In the genomic region with DNA sequence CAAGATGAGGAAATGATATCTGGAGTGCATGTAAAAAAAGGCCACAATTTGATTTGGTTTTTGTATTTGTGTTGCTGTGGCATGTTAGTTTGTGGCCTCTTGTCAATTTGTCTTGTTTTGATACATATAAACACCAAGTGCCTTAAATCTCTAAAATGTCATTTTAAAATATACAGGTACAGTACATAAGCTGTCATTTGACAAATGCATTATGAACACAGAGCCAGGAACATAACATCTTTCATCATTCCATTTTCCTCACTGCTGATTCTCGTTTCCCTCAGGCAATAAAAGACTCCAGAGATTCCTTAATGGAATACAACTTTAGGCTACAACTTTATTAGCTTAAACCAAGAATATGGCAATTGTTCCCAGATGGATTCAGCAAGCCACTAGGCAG, we compare ENCODE assay signal across 39 cellular contexts.
"Had no signal": no experiment of that assay in that cellular context is flagged by ENCODE, and none has a peak within 500 bp of the region (broad histone marks: within the 10 kb centered on the region; RNA-seq: fewer than 3 reads in every experiment).

No MANE protein-coding gene starts in this region.

- H3K36me3 ChIP-seq: adrenal gland, ascending aorta, brain microvascular endothelial cell, cardiac muscle cell had no signal

- H3K36me3 Mint-ChIP-seq: activated naive CD4-positive, alpha-beta T cell treated with anti-CD3 and anti-CD28 coated beads, Interleukin-2, amount 10 ng/mL, durations not matched to agents 7 days and 5 days; activated naive CD4-positive, alpha-beta T cell treated with anti-CD3 and anti-CD28 coated beads, Interleukin-2, amount 50 U/mL, for 24 hours; activated naive CD8-positive, alpha-beta T cell; activated naive CD8-positive, alpha-beta T cell treated with anti-CD3 and anti-CD28 coated beads for 36 hours; activated naive CD8-positive, alpha-beta T cell treated with anti-CD3 and anti-CD28 coated beads, Interleukin-2, amount 10 ng/mL, durations not matched to agents 7 days and 5 days had no signal

- H3K27me3 Mint-ChIP-seq: activated naive CD4-positive, alpha-beta T cell treated with anti-CD3 and anti-CD28 coated beads, Interleukin-2, amount 10 ng/mL, durations not matched to agents 7 days and 5 days; activated naive CD4-positive, alpha-beta T cell treated with anti-CD3 and anti-CD28 coated beads, Interleukin-2, amount 50 U/mL, for 24 hours; activated naive CD8-positive, alpha-beta T cell; activated naive CD8-positive, alpha-beta T cell treated with anti-CD3 and anti-CD28 coated beads for 36 hours; activated naive CD8-positive, alpha-beta T cell treated with anti-CD3 and anti-CD28 coated beads, Interleukin-2, amount 50 U/mL, for 24 hours; activated T-cell treated with anti-CD3 and anti-CD28 coated beads, Interleukin-2, amount 50 U/mL, for 24 hours; activated T-helper 17 cell treated with anti-CD3 and anti-CD28 coated beads, Interleukin-2, amount 50 U/mL, for 72 hours; brain; central memory CD8-positive, alpha-beta T cell had no signal

- H3K27me3 ChIP-seq: adrenal gland, ascending aorta, brain microvascular endothelial cell, breast epithelium, cardiac muscle cell had no signal

- H3K4me3 Mint-ChIP-seq: activated naive CD4-positive, alpha-beta T cell treated with anti-CD3 and anti-CD28 coated beads for 36 hours; activated naive CD4-positive, alpha-beta T cell treated with anti-CD3 and anti-CD28 coated beads, Interleukin-2, amount 10 ng/mL, durations not matched to agents 7 days and 5 days; activated naive CD4-positive, alpha-beta T cell treated with anti-CD3 and anti-CD28 coated beads, Interleukin-2, amount 50 U/mL, for 24 hours; activated naive CD8-positive, alpha-beta T cell; activated naive CD8-positive, alpha-beta T cell treated with anti-CD3 and anti-CD28 coated beads for 36 hours; activated naive CD8-positive, alpha-beta T cell treated with anti-CD3 and anti-CD28 coated beads, Interleukin-2, amount 10 ng/mL, durations not matched to agents 7 days and 5 days; activated naive CD8-positive, alpha-beta T cell treated with anti-CD3 and anti-CD28 coated beads, Interleukin-2, amount 50 U/mL, for 24 hours; activated T-cell treated with anti-CD3 and anti-CD28 coated beads, Interleukin-2, amount 50 U/mL, for 24 hours; activated T-cell treated with anti-CD3 and anti-CD28 coated beads, Interleukin-2, amount 50 U/mL, for 4 hours; activated T-cell treated with anti-CD3 and anti-CD28 coated beads, Interleukin-2, amount 50 U/mL, for 72 hours; activated T-helper 1 cell treated with anti-CD3 and anti-CD28 coated beads, Interleukin-12 subunit alpha, Interleukin-12 subunit beta, Interleukin-2, Interleukin-4 antibody, amounts not matched to agents 30 ng/mL and 10 ng/mL and 1 ng/mL, durations not matched to agents 14 hours and 24 hours and 36 hours; activated T-helper 17 cell treated with anti-CD3 and anti-CD28 coated beads, Interleukin-2, amount 50 U/mL, for 72 hours; brain; central memory CD8-positive, alpha-beta T cell had no signal

- H3K4me3 ChIP-seq: adrenal gland, ascending aorta, breast epithelium, cardiac muscle cell had no signal

- H3K9me3 ChIP-seq: adrenal gland, ascending aorta had no signal

- H3K27ac ChIP-seq: adrenal gland, ascending aorta, brain microvascular endothelial cell, breast epithelium, cardiac muscle cell had no signal

- H3K4me1 Mint-ChIP-seq: activated naive CD4-positive, alpha-beta T cell treated with anti-CD3 and anti-CD28 coated beads, Interleukin-2, amount 10 ng/mL, durations not matched to agents 7 days and 5 days; activated naive CD4-positive, alpha-beta T cell treated with anti-CD3 and anti-CD28 coated beads, Interleukin-2, amount 50 U/mL, for 24 hours; activated naive CD8-positive, alpha-beta T cell treated with anti-CD3 and anti-CD28 coated beads for 36 hours; activated naive CD8-positive, alpha-beta T cell treated with anti-CD3 and anti-CD28 coated beads, Interleukin-2, amount 10 ng/mL, durations not matched to agents 7 days and 5 days; activated naive CD8-positive, alpha-beta T cell treated with anti-CD3 and anti-CD28 coated beads, Interleukin-2, amount 50 U/mL, for 24 hours; activated T-helper 17 cell treated with anti-CD3 and anti-CD28 coated beads, Interleukin-2, amount 50 U/mL, for 72 hours; central memory CD8-positive, alpha-beta T cell had no signal

- H3K9me3 Mint-ChIP-seq: activated naive CD4-positive, alpha-beta T cell treated with anti-CD3 and anti-CD28 coated beads, Interleukin-2, amount 50 U/mL, for 24 hours; activated T-helper 1 cell treated with anti-CD3 and anti-CD28 coated beads, Interleukin-12 subunit alpha, Interleukin-12 subunit beta, Interleukin-2, Interleukin-4 antibody, amounts not matched to agents 30 ng/mL and 10 ng/mL and 1 ng/mL, durations not matched to agents 14 hours and 24 hours and 36 hours had no signal

- DNase-seq: activated effector memory CD4-positive, alpha-beta T cell treated with anti-CD3 and anti-CD28 coated beads, Interleukin-2, amount 50 U/mL, for 16 hours; activated effector memory CD4-positive, alpha-beta T cell treated with Interleukin-2 at 50 U/mL for 16 hours; activated gamma-delta T cell; activated gamma-delta T cell treated with Interleukin-2 at 50 U/mL for 16 hours; activated naive CD4-positive, alpha-beta T cell; activated naive CD4-positive, alpha-beta T cell treated with anti-CD3 and anti-CD28 coated beads for 36 hours; activated naive CD4-positive, alpha-beta T cell treated with anti-CD3 and anti-CD28 coated beads, Interleukin-2, amount 10 ng/mL, durations not matched to agents 7 days and 5 days; activated naive CD4-positive, alpha-beta T cell treated with anti-CD3 and anti-CD28 coated beads, Interleukin-2, amount 50 U/mL, for 16 hours; activated naive CD4-positive, alpha-beta T cell treated with Interleukin-2 at 50 U/mL for 16 hours; activated naive CD8-positive, alpha-beta T cell treated with anti-CD3 and anti-CD28 coated beads for 36 hours; activated naive CD8-positive, alpha-beta T cell treated with anti-CD3 and anti-CD28 coated beads, Interleukin-2, amount 10 ng/mL, durations not matched to agents 7 days and 5 days; activated naive CD8-positive, alpha-beta T cell treated with anti-CD3 and anti-CD28 coated beads, Interleukin-2, amount 50 U/mL, for 24 hours; activated T-cell treated with anti-CD3 and anti-CD28 coated beads for 4 hours; activated T-cell treated with anti-CD3 and anti-CD28 coated beads, Interleukin-2, amount 50 U/mL, for 1 hour; activated T-cell treated with anti-CD3 and anti-CD28 coated beads, Interleukin-2, amount 50 U/mL, for 24 hours; activated T-cell treated with anti-CD3 and anti-CD28 coated beads, Interleukin-2, amount 50 U/mL, for 4 hours; activated T-cell treated with anti-CD3 and anti-CD28 coated beads, Interleukin-2, amount 50 U/mL, for 48 hours; activated T-cell treated with anti-CD3 and anti-CD28 coated beads, Interleukin-2, amount 50 U/mL, for 72 hours; adrenal gland; amniotic stem cell; amygdala; anterior cingulate cortex; aorta; brain microvascular endothelial cell; central memory CD4-positive, alpha-beta T cell; cerebellar nuclear complex had no signal

- H3K4me1 ChIP-seq: adrenal gland, ascending aorta, breast epithelium had no signal

- FAIRE-seq: astrocyte, bronchial epithelial cell had no signal

- H3K27ac Mint-ChIP-seq: activated naive CD4-positive, alpha-beta T cell treated with anti-CD3 and anti-CD28 coated beads for 36 hours; activated naive CD4-positive, alpha-beta T cell treated with anti-CD3 and anti-CD28 coated beads, Interleukin-2, amount 10 ng/mL, durations not matched to agents 7 days and 5 days; activated naive CD4-positive, alpha-beta T cell treated with anti-CD3 and anti-CD28 coated beads, Interleukin-2, amount 50 U/mL, for 24 hours; activated naive CD4-positive, alpha-beta T cell treated with anti-CD3 and anti-CD28 coated beads, Interleukin-2, amount 50 U/mL, for 72 hours; activated naive CD8-positive, alpha-beta T cell; activated naive CD8-positive, alpha-beta T cell treated with anti-CD3 and anti-CD28 coated beads for 36 hours; activated naive CD8-positive, alpha-beta T cell treated with anti-CD3 and anti-CD28 coated beads, Interleukin-2, amount 10 ng/mL, durations not matched to agents 7 days and 5 days; activated naive CD8-positive, alpha-beta T cell treated with anti-CD3 and anti-CD28 coated beads, Interleukin-2, amount 50 U/mL, for 24 hours; activated T-cell treated with anti-CD3 and anti-CD28 coated beads, Interleukin-2, amount 50 U/mL, for 24 hours; activated T-cell treated with anti-CD3 and anti-CD28 coated beads, Interleukin-2, amount 50 U/mL, for 72 hours; activated T-helper 1 cell treated with anti-CD3 and anti-CD28 coated beads, Interleukin-12 subunit alpha, Interleukin-12 subunit beta, Interleukin-2, Interleukin-4 antibody, amounts not matched to agents 30 ng/mL and 10 ng/mL and 1 ng/mL, durations not matched to agents 14 hours and 24 hours and 36 hours; activated T-helper 17 cell treated with anti-CD3 and anti-CD28 coated beads, Interleukin-2, amount 50 U/mL, for 72 hours; activated T-helper 2 cell treated with anti-CD3 and anti-CD28 coated beads, Interferon-gamma antibody, Interleukin-2, Interleukin-4, amounts not matched to agents 10 μg/mL and 5 μg/mL and 100 μg/mL, durations not matched to agents 14 hours and 24 hours and 36 hours; brain had no signal

- ATAC-seq: activated naive CD4-positive, alpha-beta T cell treated with anti-CD3 and anti-CD28 coated beads, Interleukin-2, amount 50 U/mL, for 72 hours; activated naive CD8-positive, alpha-beta T cell treated with anti-CD3 and anti-CD28 coated beads, Interleukin-2, amount 50 U/mL, for 24 hours; activated T-cell treated with anti-CD3 and anti-CD28 coated beads, Interleukin-2, amount 50 U/mL, for 4 hours; activated T-cell treated with anti-CD3 and anti-CD28 coated beads, Interleukin-2, amount 50 U/mL, for 72 hours; activated T-helper 17 cell treated with anti-CD3 and anti-CD28 coated beads, Interleukin-2, amount 50 U/mL, for 72 hours had no signal
